In the genomic region with DNA sequence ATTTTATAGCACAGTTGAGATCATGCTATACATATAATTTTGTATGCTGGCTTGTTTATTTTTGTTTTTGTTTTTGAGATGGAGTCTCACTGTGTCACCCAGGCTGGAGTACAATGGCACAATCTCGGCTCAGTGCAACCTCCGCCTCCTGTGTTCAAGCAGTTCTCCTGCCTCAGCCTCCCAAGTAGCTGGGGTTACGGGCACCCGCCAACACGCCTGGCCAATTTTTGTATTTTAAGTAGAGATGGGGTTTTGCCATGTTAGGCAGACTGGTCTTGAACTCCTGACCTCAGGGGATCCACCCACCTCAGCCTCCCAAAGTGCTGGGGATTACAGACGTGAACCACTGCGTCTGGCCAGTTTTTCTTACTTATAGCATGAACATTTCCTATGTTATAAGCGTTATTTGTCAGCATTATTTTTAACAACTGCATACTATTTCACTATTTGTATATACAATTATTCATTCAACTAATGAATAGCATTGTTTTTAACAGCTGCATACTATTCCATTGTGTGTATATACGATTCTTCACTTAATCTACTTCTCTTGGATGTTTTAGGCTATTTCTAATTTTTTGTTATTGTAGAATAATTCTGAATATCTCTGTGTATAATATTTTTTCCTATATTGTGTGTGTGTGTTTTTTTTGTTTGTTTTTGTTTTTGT, we compare ENCODE assay signal across 22 cellular contexts. TPM values are rescaled to one million over a fixed set of nuclear protein-coding genes. Genes with fewer than 3 reads are reported as not detected.
A peak's percentile ranks its signal among the peaks of the same experiment; 100 is the strongest.
DNase-seq lines count a peak whose midpoint lies in the region; ATAC-seq and TF ChIP-seq lines count a peak whose summit lies in the region.
"Had no signal": no experiment of that assay in that cellular context is flagged by ENCODE, and none has a peak within 500 bp of the region (broad histone marks: within the 10 kb centered on the region; RNA-seq: fewer than 3 reads in every experiment).

No MANE protein-coding gene starts in this region.

- H3K27ac ChIP-seq in coronary artery (peak overlapping the region; percentile 52 to 87), thoracic aorta (peak overlapping the region; percentile 90 to 95), stomach (no peak overlapping the region)
- H3K27ac ChIP-seq: C4-2B had no signal

- DNase-seq in cardiac septum (ENCODE audit: low spot score): peak; percentile 68
- DNase-seq in Right ventricle myocardium inferior (ENCODE audit: missing footprints): no peak
- no peak for DNase-seq in HFFc6
- no peak for DNase-seq in coronary artery (ENCODE audit: low spot score)
- no peak for DNase-seq in thoracic aorta (ENCODE audit: low spot score)
- no peak for DNase-seq in NCI-H1105 (lab: John Stamatoyannopoulos, UW)
- no peak for DNase-seq in stomach
- DNase-seq in LoVo (ENCODE audit: low spot score): no peak
- DNase-seq: Calu3; CD8-positive, alpha-beta memory T cell; DMS153; H7; KG1; NCI-H1105 treated with DMSO at 0.1 percent for 48 hours; NCI-H2029 treated with DMSO at 0.1 percent for 48 hours; NCI-H2171; NCI-H524 treated with DMSO at 0.1 percent for 48 hours; NCI-H82; OCI-M1 had no signal

- no peaks in the 10 kb centered on the region for H3K36me3 ChIP-seq in thoracic aorta
- H3K36me3 ChIP-seq in stomach: no peaks in the 10 kb centered on the region

- 92 to 97% (median 94%) methylated on average over 9 of the region's 9 CpGs for WGBS in stomach, 5 donors

- TF ChIP-seq EP300 in stomach (IDR thresholded peaks at IDR 0.05): no peak

- H3K9me3 ChIP-seq in thoracic aorta: no peaks in the 10 kb centered on the region
- no peaks in the 10 kb centered on the region for H3K9me3 ChIP-seq in stomach

- H3K27ac Mint-ChIP-seq in HFFc6: peak overlapping the region; percentile 89; the same call in 1 of the 2 replicates

- TF ChIP-seq POLR2A in stomach (IDR thresholded peaks at IDR 0.05): no peak

- ATAC-seq in Right ventricle myocardium inferior: no peak
- ATAC-seq in thoracic aorta (ENCODE audit: insufficient number of reproducible peaks, low FRiP score, low read depth): no peak

- peaks cover 2% of the 10 kb centered on the region; the same call in 1 of the 2 replicates for H3K27me3 Mint-ChIP-seq in HFFc6 (ENCODE audit: insufficient read depth)

- peaks cover 39 to 78% of the 10 kb centered on the region in 2 donors for H3K4me1 ChIP-seq in thoracic aorta (ENCODE audit: control insufficient read depth in 1 of 2, low read depth in 2 of 2)
- H3K4me1 ChIP-seq in stomach: peaks cover 5 to 35% (median 21%) of the 10 kb centered on the region in 4 donors

- TF ChIP-seq CTCF in HFFc6 (IDR thresholded peaks at IDR 0.05) (no peak), coronary artery (IDR thresholded peaks at IDR 0.05) (no peak), thoracic aorta (IDR thresholded peaks at IDR 0.05) (no peak), stomach (IDR thresholded peaks at IDR 0.05) (no peak)

- no peaks in the 10 kb centered on the region for H3K9me3 Mint-ChIP-seq in HFFc6
- H3K9me3 Mint-ChIP-seq: CD8-positive, alpha-beta memory T cell had no signal

- H3K4me1 Mint-ChIP-seq in HFFc6 (ENCODE audit: low read depth): peaks cover 71% of the 10 kb centered on the region

- peaks cover 9% of the 10 kb centered on the region; the same call in 1 of the 2 replicates for H3K36me3 Mint-ChIP-seq in HFFc6 (ENCODE audit: low read depth)
- H3K36me3 Mint-ChIP-seq: CD8-positive, alpha-beta memory T cell had no signal

- intact Hi-C loops in cardiac septum (cut with DNase I) (loop anchor here (2.0 kb wide), 1 partner anchor 85 kb away; no protein-coding TSS in a partner anchor), Right ventricle myocardium inferior (cut with DNase I) (loop anchor here (5.0 to 10.0 kb wide), 2 partner anchors 40 to 523 kb away; no protein-coding TSS in a partner anchor), stomach (cut with DNase I; ENCODE audit: low total_unique reads) (loop anchor here (10.0 kb wide), 1 partner anchor 77 kb away; no protein-coding TSS in a partner anchor)

- H3K27me3 ChIP-seq in thoracic aorta (replicated peaks; ENCODE audit: insufficient read depth) (no peaks in the 10 kb centered on the region), stomach (no peaks in the 10 kb centered on the region)

- peak overlapping the region; percentile 78 for H3K4me3 Mint-ChIP-seq in HFFc6

- H3K4me3 ChIP-seq in coronary artery (no peak overlapping the region), thoracic aorta (no peak overlapping the region), stomach (no peak overlapping the region)

RNA-seq across cellular contexts. Expression of gene EHD3, which starts 3.5 kb away (rescaled TPM):
- total RNA-seq in cardiac septum (26.6 TPM), Right ventricle myocardium inferior (27.9 TPM), thoracic aorta (10 to 100 TPM; 35.8 to 61.6 TPM), stomach (1 to 10 TPM in 3 of 5 donors, under 1 TPM in 2; 0.45 to 4.0 (median 1.7) TPM)
- total RNA-seq in HFFc6 (2021; fragmentation: NEBNext Ultra II Directional; extraction: Animal tissue kit (Norgen Biotek cat#: 25700)): 10 to 100 TPM; 49.6 to 70.6 (median 62.0) TPM
- polyA plus RNA-seq in stomach: 1 to 10 TPM; 4.0 to 7.5 (median 6.3) TPM

RNA-seq across cellular contexts. Expression of gene CAPN14, which starts 20.2 kb away (rescaled TPM):
- total RNA-seq in cardiac septum (0.16 TPM), Right ventricle myocardium inferior (0.35 TPM), thoracic aorta (under 1 TPM in 1 of 2 donors, not detected in 1; 0.14 TPM), stomach (1 to 10 TPM in 1 of 5 donors, not detected in 4; 1.3 TPM)
- total RNA-seq in HFFc6 (2021; fragmentation: NEBNext Ultra II Directional; extraction: Animal tissue kit (Norgen Biotek cat#: 25700)): under 1 TPM; 0.06 to 0.14 (median 0.07) TPM
- polyA plus RNA-seq in stomach: 10 to 100 TPM in 1 of 3 donors, under 1 TPM in 1, not detected in 1; 0.06 to 66.0 TPM
- total RNA-seq: A172, G401 had no signal

Comparison
In these comparisons a context has a peak if more than half of its experiments do, and no peak if none do; other contexts are left out.
1. H3K27ac ChIP-seq: peak in coronary artery (2 of 2) and thoracic aorta (2 of 2); none in stomach (0 of 5).